In the genomic region with DNA sequence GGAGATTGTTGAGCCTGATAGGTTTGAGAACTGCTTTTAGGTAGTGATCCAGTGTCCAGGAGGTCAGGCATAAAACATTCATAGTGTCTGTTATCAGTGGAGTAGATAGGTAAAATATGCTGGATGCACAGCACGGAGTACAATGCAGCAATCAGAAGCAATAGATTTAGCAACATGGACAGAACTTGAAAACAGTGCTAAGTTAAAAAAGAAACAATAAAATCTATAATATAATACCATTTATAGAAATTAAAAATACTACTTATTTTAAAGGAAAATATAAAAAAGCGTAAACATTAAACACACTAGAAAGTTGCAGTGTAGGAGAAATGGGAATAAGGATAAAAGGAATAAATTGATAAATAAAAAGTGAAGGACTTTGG, we compare ENCODE assay signal across 25 cellular contexts. TPM values are rescaled to one million over a fixed set of nuclear protein-coding genes. Genes with fewer than 3 reads are reported as not detected.
DNase-seq lines count a peak whose midpoint lies in the region; ATAC-seq, FAIRE-seq and TF ChIP-seq lines count a peak whose summit lies in the region.
"Had no signal": no experiment of that assay in that cellular context is flagged by ENCODE, and none has a peak within 500 bp of the region (broad histone marks: within the 10 kb centered on the region; RNA-seq: fewer than 3 reads in every experiment).

No MANE protein-coding gene starts in this region.

- H3K9ac ChIP-seq in K562 (ENCODE audit: insufficient read depth in 1 of 2, low read depth in 2 of 2, low read length in 2 of 2) (peak overlapping the region in 1 of 2 experiments; percentile 68; a peak in 2 of 4 replicates), mesenchymal stem cell (ENCODE audit: low read length) (peak overlapping the region; percentile 88)

- H3K18ac ChIP-seq in mesenchymal stem cell (ENCODE audit: low read depth in 1 of 2, low read length in 2 of 2): no peak overlapping the region

- H3K27ac ChIP-seq in left ventricle myocardium inferior (replicated peaks): peak overlapping the region; percentile 89
- H3K27ac ChIP-seq in right cardiac atrium (ENCODE audit: low read length): no peak overlapping the region
- H3K27ac ChIP-seq in K562 (ENCODE audit: extremely low read depth, low read depth, low read length): peak overlapping the region; percentile 74
- no peak overlapping the region for H3K27ac ChIP-seq in mesenchymal stem cell (ENCODE audit: low read length, poor library complexity, severe bottlenecking)
- peak overlapping the region; percentile 63 to 74 for H3K27ac ChIP-seq in thoracic aorta
- H3K27ac ChIP-seq: neutrophil had no signal

- DNase-seq in left ventricle myocardium inferior (no peak), right cardiac atrium (no peak), K562 (ENCODE audit: extremely low read depth in 1 of 4, low spot score in 3 of 4) (no peak), mesenchymal stem cell (no peak), thoracic aorta (ENCODE audit: low spot score) (no peak), D721Med (ENCODE audit: insufficient read length, low spot score) (no peak), NCI-H2171 treated with DMSO at 0.1 percent for 48 hours (lab: John Stamatoyannopoulos, UW) (no peak)
- DNase-seq: activated CD4-positive, alpha-beta memory T cell treated with anti-CD3 and anti-CD28 coated beads, Interleukin-2, amount 10 ng/mL, durations not matched to agents 7 days and 5 days; activated CD4-positive, alpha-beta T cell treated with anti-CD3 and anti-CD28 coated beads for 1 hour; activated CD8-positive, alpha-beta memory T cell treated with anti-CD3 and anti-CD28 coated beads, Interleukin-2, amount 50 U/mL, for 4 hours; activated naive CD4-positive, alpha-beta T cell treated with anti-CD3 and anti-CD28 coated beads for 36 hours; AML-193; CD4-positive, alpha-beta T cell; dorsolateral prefrontal cortex; GOT3; naive thymus-derived CD4-positive, alpha-beta T cell; NCI-H1930; NCI-H524; NK-92 treated with Interleukin-12 subunit alpha and Interleukin-12 subunit beta, amount 100 ng/mL, for 24 hours; T-helper 2 cell had no signal

- H4K91ac ChIP-seq in mesenchymal stem cell (ENCODE audit: low read length): no peak overlapping the region

- no TSS peak for BruUV-seq in K562 (replicated peaks; lab: Mats Ljungman, UMichigan)

- no peak overlapping the region for H2BK15ac ChIP-seq in mesenchymal stem cell (ENCODE audit: low read depth, poor library complexity, severe bottlenecking)

- TF ChIP-seq EP300 in K562 (IDR thresholded peaks at IDR 0.05; ENCODE audit: low read length): no peak

- CTCF ChIA-PET in K562 (lab: Yijun Ruan, JAX; ENCODE audit: low intra/inter-chr PET ratio): no interaction called here

- intact Hi-C loops in left ventricle myocardium inferior (cut with micrococcal nuclease) (no loop called here), right cardiac atrium (cut with DNase I) (no loop called here), K562 (cut with micrococcal nuclease) (no loop called here)

- H4K8ac ChIP-seq in mesenchymal stem cell (ENCODE audit: low read length): no peak overlapping the region

- in situ Hi-C loops in K562 (cut with MboI): no loop called here

- H3K9me3 ChIP-seq in left ventricle myocardium inferior (replicated peaks) (no peaks in the 10 kb centered on the region), right cardiac atrium (ENCODE audit: control insufficient read depth, low read length) (no peaks in the 10 kb centered on the region), K562 (replicated peaks; ENCODE audit: control insufficient read depth, insufficient read depth, low read depth, low read length) (no peaks in the 10 kb centered on the region), mesenchymal stem cell (ENCODE audit: control insufficient read depth, low read length) (no peaks in the 10 kb centered on the region), thoracic aorta (no peaks in the 10 kb centered on the region)
- H3K9me3 ChIP-seq: neutrophil, uterus had no signal

- H4K20me1 ChIP-seq in K562 (replicated peaks; ENCODE audit: control insufficient read depth, insufficient read depth, low read length): no peaks in the 10 kb centered on the region

- H3K9me1 ChIP-seq in K562 (ENCODE audit: control insufficient read depth, insufficient read depth, low read length): no peaks in the 10 kb centered on the region

- TF ChIP-seq POLR2A in K562 (conservative IDR thresholded peaks at IDR 0.05): no peak

- H3K4me3 ChIP-seq in left ventricle myocardium inferior (peak overlapping the region; percentile 34), right cardiac atrium (ENCODE audit: low read length) (no peak overlapping the region), K562 (no peak overlapping the region), mesenchymal stem cell (ENCODE audit: insufficient read depth in 1 of 2, low read depth in 1 of 2, low read length in 2 of 2) (no peak overlapping the region), thoracic aorta (no peak overlapping the region)
- H3K4me3 ChIP-seq: uterus had no signal

- 0 out of 2 replicates have a peak overlapping the region, but pooled peaks have one; percentile 34 for H3K4me2 ChIP-seq in K562 (ENCODE audit: insufficient read depth, low read length)
- no peak overlapping the region for H3K4me2 ChIP-seq in mesenchymal stem cell (ENCODE audit: low read length, poor library complexity, severe bottlenecking)

- TF ChIP-seq RAD21 in K562 (CRISPR knock-in tag; conservative IDR thresholded peaks at IDR 0.05 in 1 of 2, IDR thresholded peaks at IDR 0.05 in 1 of 2): no peak

- FAIRE-seq in K562 (lab: Jason Lieb, UNC) (no peak), D721Med (lab: Jason Lieb, UNC) (no peak)
- FAIRE-seq: islet of Langerhans had no signal

- ATAC-seq in right cardiac atrium: no peak
- no peak for ATAC-seq in K562
- ATAC-seq in thoracic aorta (ENCODE audit: insufficient number of reproducible peaks, low FRiP score, low read depth): no peak
- ATAC-seq in GM18498 (IDR thresholded peaks at IDR 0.05; ENCODE audit: unreplicated experiment): no peak
- ATAC-seq: naive thymus-derived CD4-positive, alpha-beta T cell; stimulated activated memory B cell treated with anti-CD40 and anti-IgM and Interleukin-4, amounts not matched to agents 10 μg/mL and 1 μg/mL and 100 μg/mL, for 72 hours had no signal

- H2BK120ac ChIP-seq in mesenchymal stem cell (ENCODE audit: low read depth, low read length): no peak overlapping the region

- H3K36me3 ChIP-seq in left ventricle myocardium inferior: no peaks in the 10 kb centered on the region
- no peaks in the 10 kb centered on the region; the same call in 2 of the 3 replicates for H3K36me3 ChIP-seq in K562 (ENCODE audit: control insufficient read depth, insufficient read depth, low read length)
- H3K36me3 ChIP-seq in mesenchymal stem cell (ENCODE audit: control insufficient read depth in 1 of 2, insufficient read depth in 2 of 2, low read depth in 1 of 2, low read length in 2 of 2): no peaks in the 10 kb centered on the region
- no peaks in the 10 kb centered on the region for H3K36me3 ChIP-seq in thoracic aorta
- H3K36me3 ChIP-seq: neutrophil, uterus had no signal

- H3K23ac ChIP-seq in mesenchymal stem cell (ENCODE audit: low read length in 2 of 2): no peak overlapping the region

- H3K27me3 ChIP-seq in left ventricle myocardium inferior (ENCODE audit: low read depth) (no peaks in the 10 kb centered on the region), right cardiac atrium (ENCODE audit: control insufficient read depth, insufficient read depth) (no peaks in the 10 kb centered on the region), K562 (ENCODE audit: control insufficient read depth in 2 of 2, insufficient read depth in 2 of 2, low read length in 2 of 2) (no peaks in the 10 kb centered on the region), mesenchymal stem cell (ENCODE audit: control insufficient read depth in 1 of 2, insufficient read depth in 1 of 2, low read length in 2 of 2) (no peaks in the 10 kb centered on the region), thoracic aorta (replicated peaks; ENCODE audit: insufficient read depth) (no peaks in the 10 kb centered on the region)
- H3K27me3 ChIP-seq: dorsolateral prefrontal cortex, neutrophil, uterus had no signal

- H3K79me2 ChIP-seq in K562 (ENCODE audit: control insufficient read depth, insufficient read depth, low read length): peaks cover 14% of the 10 kb centered on the region

- TF ChIP-seq CTCF in left ventricle myocardium inferior (IDR thresholded peaks at IDR 0.05; ENCODE audit: borderline replicate concordance): no peak
- TF ChIP-seq CTCF in K562 (IDR thresholded peaks at IDR 0.05 in 2 of 3, conservative IDR thresholded peaks at IDR 0.05 in 1 of 3; ENCODE audit: insufficient read depth in 2 of 3, low read depth in 1 of 3, low read length in 3 of 3): no peak
- no peak for TF ChIP-seq CTCF in thoracic aorta (IDR thresholded peaks at IDR 0.05)
- TF ChIP-seq CTCF in D721Med (IDR thresholded peaks at IDR 0.05; ENCODE audit: insufficient read depth, missing control alignments): no peak

- H2AFZ ChIP-seq in K562 (ENCODE audit: low read depth, low read length) (peak overlapping the region; percentile 89), mesenchymal stem cell (ENCODE audit: low read depth, low read length) (no peak overlapping the region)

- no peak overlapping the region for H3K4ac ChIP-seq in mesenchymal stem cell (ENCODE audit: low read depth in 1 of 2, low read length in 2 of 2)

- no peak overlapping the region for H2BK5ac ChIP-seq in mesenchymal stem cell (ENCODE audit: low read depth, low read length, poor library complexity, severe bottlenecking)

- 93% methylated on average over 2 of the region's 2 CpGs for WGBS in right cardiac atrium
- 49% methylated on average over 2 of the region's 2 CpGs for WGBS in K562 (ENCODE audit: insufficient coverage, low coverage, missing lambda C conversion rate)
- 93% methylated on average over 1 of the region's 2 CpGs for WGBS in mesenchymal stem cell

- no peak overlapping the region for H2AK5ac ChIP-seq in mesenchymal stem cell (ENCODE audit: low read length, severe bottlenecking)

- no peaks in the 10 kb centered on the region for H3K79me1 ChIP-seq in mesenchymal stem cell (replicated peaks; ENCODE audit: low read length, poor library complexity, severe bottlenecking)

- H2BK12ac ChIP-seq in mesenchymal stem cell (ENCODE audit: low read length in 2 of 2): no peak overlapping the region

- H3K4me1 ChIP-seq in left ventricle myocardium inferior (peaks cover 38% of the 10 kb centered on the region), right cardiac atrium (ENCODE audit: control insufficient read depth, insufficient read depth, low read length) (no peaks in the 10 kb centered on the region), K562 (replicated peaks in 1 of 2; ENCODE audit: control insufficient read depth in 2 of 2, insufficient read depth in 2 of 2, low read length in 2 of 2) (peaks cover 20 to 27% of the 10 kb centered on the region in 2 experiments), mesenchymal stem cell (ENCODE audit: control insufficient read depth, insufficient read depth, low read depth, low read length) (peaks cover 3% of the 10 kb centered on the region), thoracic aorta (ENCODE audit: control insufficient read depth in 1 of 2, low read depth in 2 of 2) (peaks cover 6 to 34% of the 10 kb centered on the region in 2 donors)

- POLR2A ChIA-PET in K562 (lab: Yijun Ruan, JAX): interaction anchor here (1.7 kb wide), 1 partner anchor 8 kb away, joined by 4 read pairs; no protein-coding TSS in a partner anchor

- H3K14ac ChIP-seq in mesenchymal stem cell (ENCODE audit: low read length in 2 of 2): no peak overlapping the region

RNA-seq across cellular contexts. Expression of gene TAF13, which starts 3.4 kb away (rescaled TPM):
- total RNA-seq in left ventricle myocardium inferior (71.6 TPM), right cardiac atrium (10 to 100 TPM; 59.2 to 67.3 (median 64.5) TPM), K562 (2014; rRNA removed) (22.9 and 26.6 TPM in 2 replicates), K562 (2014; rRNA removed; fragmentation: Illumina TruSeq; extraction: Trizol) (77.2 and 85.1 TPM in 2 replicates), K562 (2015; rRNA removed; fragmentation: Illumina TruSeq; extraction: Trizol) (49.2 and 52.1 TPM in 2 replicates), K562 (2021) (35.3 and 39.4 TPM in 2 replicates), thoracic aorta (10 to 100 TPM; 46.7 to 66.2 TPM)
- polyA plus RNA-seq in right cardiac atrium (56.7 TPM), K562 (2011; rRNA removed) (35.9 and 61.5 TPM in 2 replicates), K562 (2014; fragmentation: Illumina TruSeq; extraction: Trizol) (46.7 and 57.6 TPM in 2 replicates), K562 (2014; fragmentation: Nextera tagmentation; extraction: Ambion mirVana) (10 to 100 TPM; 14.9 to 21.0 TPM), K562 (2014; rRNA removed) (38.7 and 39.6 TPM in 2 replicates)
- total RNA-seq in K562 (2011; cell fraction: chromatin; rRNA removed; ENCODE audit: low replicate concordance): 6.3 and 21.5 TPM in 2 replicates
- total RNA-seq in K562 (2011; cell fraction: nucleolus; rRNA removed): 4.9 and 5.5 TPM in 2 replicates
- 18.3 and 30.8 TPM in 2 replicates for total RNA-seq in K562 (2011; cell fraction: nucleoplasm; rRNA removed)
- 2.8 and 14.0 TPM in 2 replicates for polyA plus RNA-seq in K562 (2011; cell fraction: cytosol; rRNA removed)
- 1.6 and 2.9 TPM in 2 replicates for polyA plus RNA-seq in K562 (2011; cell fraction: nucleus; rRNA removed)
- 25.8 and 65.1 TPM in 2 replicates for polyA plus RNA-seq in K562 (2012)
- polyA minus RNA-seq in K562 (2011; rRNA and poly(A)+ RNA removed): 53.5 and 57.2 TPM in 2 replicates
- 22.9 and 30.5 TPM in 2 replicates for polyA minus RNA-seq in K562 (2011; cell fraction: cytosol; rRNA and poly(A)+ RNA removed)
- 2.6 and 5.9 TPM in 2 replicates for polyA minus RNA-seq in K562 (2011; cell fraction: nucleus; rRNA and poly(A)+ RNA removed)
- 81.2 TPM for polyA plus RNA-seq in mesenchymal stem cell (2013, experiment 1 of 2)
- 92.6 TPM for polyA plus RNA-seq in mesenchymal stem cell (2013, experiment 2 of 2)

RNA-seq across cellular contexts. Expression of gene TMEM167B, which starts 11.3 kb away (rescaled TPM):
- total RNA-seq in left ventricle myocardium inferior (30.3 TPM), right cardiac atrium (10 to 100 TPM; 38.2 to 60.6 (median 48.5) TPM), K562 (2014; rRNA removed) (17.2 and 25.8 TPM in 2 replicates), K562 (2014; rRNA removed; fragmentation: Illumina TruSeq; extraction: Trizol) (32.2 and 38.2 TPM in 2 replicates), K562 (2015; rRNA removed; fragmentation: Illumina TruSeq; extraction: Trizol) (29.0 and 33.4 TPM in 2 replicates), K562 (2021) (34.1 and 35.6 TPM in 2 replicates), thoracic aorta (10 to 100 TPM; 25.3 to 33.2 TPM)
- polyA plus RNA-seq in right cardiac atrium (17.1 TPM), K562 (2011; rRNA removed) (26.0 and 26.7 TPM in 2 replicates), K562 (2014; fragmentation: Illumina TruSeq; extraction: Trizol) (35.2 and 36.4 TPM in 2 replicates), K562 (2014; fragmentation: Nextera tagmentation; extraction: Ambion mirVana) (10 to 100 TPM; 25.0 to 36.3 TPM), K562 (2014; rRNA removed) (17.2 and 26.5 TPM in 2 replicates)
- 18.1 and 23.4 TPM in 2 replicates for total RNA-seq in K562 (2011; cell fraction: chromatin; rRNA removed; ENCODE audit: low replicate concordance)
- 17.2 and 20.7 TPM in 2 replicates for total RNA-seq in K562 (2011; cell fraction: nucleolus; rRNA removed)
- total RNA-seq in K562 (2011; cell fraction: nucleoplasm; rRNA removed): 28.7 and 30.7 TPM in 2 replicates
- 10.8 and 15.9 TPM in 2 replicates for polyA plus RNA-seq in K562 (2011; cell fraction: cytosol; rRNA removed)
- 10.9 and 18.1 TPM in 2 replicates for polyA plus RNA-seq in K562 (2011; cell fraction: nucleus; rRNA removed)
- polyA plus RNA-seq in K562 (2012): 29.7 and 33.2 TPM in 2 replicates
- polyA minus RNA-seq in K562 (2011; rRNA and poly(A)+ RNA removed): 17.3 and 27.7 TPM in 2 replicates
- 15.3 and 18.0 TPM in 2 replicates for polyA minus RNA-seq in K562 (2011; cell fraction: cytosol; rRNA and poly(A)+ RNA removed)
- polyA minus RNA-seq in K562 (2011; cell fraction: nucleus; rRNA and poly(A)+ RNA removed): 4.7 and 9.4 TPM in 2 replicates
- polyA plus RNA-seq in mesenchymal stem cell (2013, experiment 1 of 2): 40.0 TPM
- polyA plus RNA-seq in mesenchymal stem cell (2013, experiment 2 of 2): 39.3 TPM

RNA-seq across cellular contexts. Expression of gene ELAPOR1, which starts 34.7 kb away (rescaled TPM):
- 0.19 TPM for total RNA-seq in left ventricle myocardium inferior
- under 1 TPM; 0.28 to 0.51 (median 0.30) TPM for total RNA-seq in right cardiac atrium
- 0.18 TPM for polyA plus RNA-seq in right cardiac atrium
- 0.21 and 0.62 TPM in 2 replicates for total RNA-seq in K562 (2011; cell fraction: chromatin; rRNA removed; ENCODE audit: low replicate concordance)
- 0.13 and 0.17 TPM in 2 replicates for total RNA-seq in K562 (2011; cell fraction: nucleolus; rRNA removed)
- 0.22 TPM in 1 of 2 replicates, not detected in the other for total RNA-seq in K562 (2011; cell fraction: nucleoplasm; rRNA removed)
- total RNA-seq in K562 (2014; rRNA removed): 0.09 TPM in 1 of 2 replicates, not detected in the other
- 0.03 and 0.25 TPM in 2 replicates for total RNA-seq in K562 (2014; rRNA removed; fragmentation: Illumina TruSeq; extraction: Trizol)
- 0.04 and 0.07 TPM in 2 replicates for total RNA-seq in K562 (2015; rRNA removed; fragmentation: Illumina TruSeq; extraction: Trizol)
- total RNA-seq in K562 (2021): 0.20 and 0.38 TPM in 2 replicates
- polyA plus RNA-seq in K562 (2011; rRNA removed): 0.11 and 0.14 TPM in 2 replicates
- polyA plus RNA-seq in K562 (2011; cell fraction: cytosol; rRNA removed): 0.09 and 0.16 TPM in 2 replicates
- 0.24 TPM in 2 replicates for polyA plus RNA-seq in K562 (2011; cell fraction: nucleus; rRNA removed)
- polyA plus RNA-seq in K562 (2012): 0.17 and 0.32 TPM in 2 replicates
- polyA plus RNA-seq in K562 (2014; fragmentation: Illumina TruSeq; extraction: Trizol): 0.18 and 0.46 TPM in 2 replicates
- polyA plus RNA-seq in K562 (2014; fragmentation: Nextera tagmentation; extraction: Ambion mirVana): under 1 TPM; 0.17 to 0.21 TPM
- 0.15 and 1.2 TPM in 2 replicates for polyA plus RNA-seq in K562 (2014; rRNA removed)
- polyA minus RNA-seq in K562 (2011; rRNA and poly(A)+ RNA removed): 0.09 and 0.11 TPM in 2 replicates
- not detected in 2 replicates for polyA minus RNA-seq in K562 (2011; cell fraction: cytosol; rRNA and poly(A)+ RNA removed)
- polyA minus RNA-seq in K562 (2011; cell fraction: nucleus; rRNA and poly(A)+ RNA removed): 0.11 and 0.13 TPM in 2 replicates
- polyA plus RNA-seq in mesenchymal stem cell (2013, experiment 1 of 2): 0.35 TPM
- 0.42 TPM for polyA plus RNA-seq in mesenchymal stem cell (2013, experiment 2 of 2)
- total RNA-seq in thoracic aorta: 1 to 10 TPM; 1.4 to 7.2 TPM

RNA-seq across cellular contexts. Expression of gene WDR47, which starts 37.3 kb away (rescaled TPM):
- total RNA-seq in left ventricle myocardium inferior: 20.0 TPM
- 10 to 100 TPM; 14.6 to 19.0 (median 16.6) TPM for total RNA-seq in right cardiac atrium
- 5.2 TPM for polyA plus RNA-seq in right cardiac atrium
- 11.7 and 26.2 TPM in 2 replicates for total RNA-seq in K562 (2011; cell fraction: chromatin; rRNA removed; ENCODE audit: low replicate concordance)
- total RNA-seq in K562 (2011; cell fraction: nucleolus; rRNA removed): 6.7 and 9.2 TPM in 2 replicates
- 8.9 and 9.0 TPM in 2 replicates for total RNA-seq in K562 (2011; cell fraction: nucleoplasm; rRNA removed)
- 3.5 and 3.8 TPM in 2 replicates for total RNA-seq in K562 (2014; rRNA removed)
- total RNA-seq in K562 (2014; rRNA removed; fragmentation: Illumina TruSeq; extraction: Trizol): 6.1 and 6.8 TPM in 2 replicates
- 6.6 and 6.7 TPM in 2 replicates for total RNA-seq in K562 (2015; rRNA removed; fragmentation: Illumina TruSeq; extraction: Trizol)
- total RNA-seq in K562 (2021): 6.1 and 9.6 TPM in 2 replicates
- polyA plus RNA-seq in K562 (2011; rRNA removed): 8.8 and 10.1 TPM in 2 replicates
- 1.6 and 3.7 TPM in 2 replicates for polyA plus RNA-seq in K562 (2011; cell fraction: cytosol; rRNA removed)
- 6.2 and 8.8 TPM in 2 replicates for polyA plus RNA-seq in K562 (2011; cell fraction: nucleus; rRNA removed)
- polyA plus RNA-seq in K562 (2012): 3.9 and 4.1 TPM in 2 replicates
- 4.5 and 4.9 TPM in 2 replicates for polyA plus RNA-seq in K562 (2014; fragmentation: Illumina TruSeq; extraction: Trizol)
- polyA plus RNA-seq in K562 (2014; fragmentation: Nextera tagmentation; extraction: Ambion mirVana): 1 to 10 TPM; 1.3 to 2.0 TPM
- 3.9 and 4.0 TPM in 2 replicates for polyA plus RNA-seq in K562 (2014; rRNA removed)
- polyA minus RNA-seq in K562 (2011; rRNA and poly(A)+ RNA removed): 16.2 and 16.3 TPM in 2 replicates
- 5.5 and 12.3 TPM in 2 replicates for polyA minus RNA-seq in K562 (2011; cell fraction: cytosol; rRNA and poly(A)+ RNA removed)
- polyA minus RNA-seq in K562 (2011; cell fraction: nucleus; rRNA and poly(A)+ RNA removed): 7.4 and 9.4 TPM in 2 replicates
- 10.2 TPM for polyA plus RNA-seq in mesenchymal stem cell (2013, experiment 1 of 2)
- polyA plus RNA-seq in mesenchymal stem cell (2013, experiment 2 of 2): 10.1 TPM
- total RNA-seq in thoracic aorta: 10 to 100 TPM; 18.7 to 20.5 TPM

Comparison
In these comparisons a context has a peak if more than half of its experiments do, and no peak if none do; other contexts are left out.
1. H3K27ac ChIP-seq: peak in left ventricle myocardium inferior (single experiment), K562 (single experiment) and thoracic aorta (2 of 2); none in right cardiac atrium (single experiment) and mesenchymal stem cell (single experiment).